1 cellular context compared by ENCODE assay signal in the genomic region with DNA sequence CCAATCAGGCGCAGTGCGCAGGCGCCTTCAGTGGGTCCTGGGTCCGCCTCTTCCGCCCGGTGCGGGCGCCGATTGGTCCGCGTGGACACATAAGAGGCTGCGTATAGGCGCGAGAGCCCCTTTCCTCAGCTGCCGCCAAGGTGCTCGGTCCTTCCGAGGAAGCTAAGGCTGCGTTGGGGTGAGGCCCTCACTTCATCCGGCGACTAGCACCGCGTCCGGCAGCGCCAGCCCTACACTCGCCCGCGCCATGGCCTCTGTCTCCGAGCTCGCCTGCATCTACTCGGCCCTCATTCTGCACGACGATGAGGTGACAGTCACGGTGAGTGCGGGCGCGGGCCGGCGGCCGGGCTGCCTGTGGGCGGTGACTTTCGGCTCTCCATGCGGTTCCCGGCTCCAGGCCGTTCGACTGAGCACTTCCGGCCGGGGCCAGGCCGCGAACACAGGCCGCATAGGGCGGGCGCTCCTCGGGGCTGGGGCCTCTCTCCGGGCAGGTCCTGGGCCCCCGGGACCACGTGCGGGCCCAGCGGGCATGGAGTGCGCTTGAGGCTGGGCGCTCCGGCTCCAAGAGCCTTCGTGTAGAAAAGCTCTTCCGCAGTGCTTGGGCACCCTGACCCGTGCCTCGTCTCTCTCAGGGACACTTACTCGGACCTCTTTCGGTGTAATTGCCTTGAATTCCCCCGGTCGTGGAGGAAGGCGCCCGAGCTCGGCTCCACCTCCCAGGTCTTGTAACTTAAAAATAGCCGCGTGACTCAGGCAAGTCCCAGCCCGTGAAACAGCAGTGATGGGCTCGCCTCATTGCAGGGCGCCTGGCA.
TF ChIP-seq lines count a peak whose summit lies in the region.

Gene RPLP1, plus strand, starts transcription at position 117 of the 812 bp plus-strand sequence. Its CDS starts 131 bp downstream, at position 248.

TF ChIP-seq in HepG2, 621 proteins besides CTCF, POLR2A, EP300 and RAD21 (continued from another document and continues in another):
- TF ChIP-seq, protein P1, sequence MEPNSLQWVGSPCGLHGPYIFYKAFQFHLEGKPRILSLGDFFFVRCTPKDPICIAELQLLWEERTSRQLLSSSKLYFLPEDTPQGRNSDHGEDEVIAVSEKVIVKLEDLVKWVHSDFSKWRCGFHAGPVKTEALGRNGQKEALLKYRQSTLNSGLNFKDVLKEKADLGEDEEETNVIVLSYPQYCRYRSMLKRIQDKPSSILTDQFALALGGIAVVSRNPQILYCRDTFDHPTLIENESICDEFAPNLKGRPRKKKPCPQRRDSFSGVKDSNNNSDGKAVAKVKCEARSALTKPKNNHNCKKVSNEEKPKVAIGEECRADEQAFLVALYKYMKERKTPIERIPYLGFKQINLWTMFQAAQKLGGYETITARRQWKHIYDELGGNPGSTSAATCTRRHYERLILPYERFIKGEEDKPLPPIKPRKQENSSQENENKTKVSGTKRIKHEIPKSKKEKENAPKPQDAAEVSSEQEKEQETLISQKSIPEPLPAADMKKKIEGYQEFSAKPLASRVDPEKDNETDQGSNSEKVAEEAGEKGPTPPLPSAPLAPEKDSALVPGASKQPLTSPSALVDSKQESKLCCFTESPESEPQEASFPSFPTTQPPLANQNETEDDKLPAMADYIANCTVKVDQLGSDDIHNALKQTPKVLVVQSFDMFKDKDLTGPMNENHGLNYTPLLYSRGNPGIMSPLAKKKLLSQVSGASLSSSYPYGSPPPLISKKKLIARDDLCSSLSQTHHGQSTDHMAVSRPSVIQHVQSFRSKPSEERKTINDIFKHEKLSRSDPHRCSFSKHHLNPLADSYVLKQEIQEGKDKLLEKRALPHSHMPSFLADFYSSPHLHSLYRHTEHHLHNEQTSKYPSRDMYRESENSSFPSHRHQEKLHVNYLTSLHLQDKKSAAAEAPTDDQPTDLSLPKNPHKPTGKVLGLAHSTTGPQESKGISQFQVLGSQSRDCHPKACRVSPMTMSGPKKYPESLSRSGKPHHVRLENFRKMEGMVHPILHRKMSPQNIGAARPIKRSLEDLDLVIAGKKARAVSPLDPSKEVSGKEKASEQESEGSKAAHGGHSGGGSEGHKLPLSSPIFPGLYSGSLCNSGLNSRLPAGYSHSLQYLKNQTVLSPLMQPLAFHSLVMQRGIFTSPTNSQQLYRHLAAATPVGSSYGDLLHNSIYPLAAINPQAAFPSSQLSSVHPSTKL (CRISPR knock-in tag; IDR thresholded peaks at IDR 0.05), result peak; percentile 47; the same call in 1 of the 2 replicates
- TF ChIP-seq TCF12 (IDR thresholded peaks at IDR 0.05), result no peak
- TF ChIP-seq TCF12 (CRISPR knock-in tag; IDR thresholded peaks at IDR 0.05), result peak; percentile 64; the same call in 1 of the 2 replicates
- TF ChIP-seq, protein P2, sequence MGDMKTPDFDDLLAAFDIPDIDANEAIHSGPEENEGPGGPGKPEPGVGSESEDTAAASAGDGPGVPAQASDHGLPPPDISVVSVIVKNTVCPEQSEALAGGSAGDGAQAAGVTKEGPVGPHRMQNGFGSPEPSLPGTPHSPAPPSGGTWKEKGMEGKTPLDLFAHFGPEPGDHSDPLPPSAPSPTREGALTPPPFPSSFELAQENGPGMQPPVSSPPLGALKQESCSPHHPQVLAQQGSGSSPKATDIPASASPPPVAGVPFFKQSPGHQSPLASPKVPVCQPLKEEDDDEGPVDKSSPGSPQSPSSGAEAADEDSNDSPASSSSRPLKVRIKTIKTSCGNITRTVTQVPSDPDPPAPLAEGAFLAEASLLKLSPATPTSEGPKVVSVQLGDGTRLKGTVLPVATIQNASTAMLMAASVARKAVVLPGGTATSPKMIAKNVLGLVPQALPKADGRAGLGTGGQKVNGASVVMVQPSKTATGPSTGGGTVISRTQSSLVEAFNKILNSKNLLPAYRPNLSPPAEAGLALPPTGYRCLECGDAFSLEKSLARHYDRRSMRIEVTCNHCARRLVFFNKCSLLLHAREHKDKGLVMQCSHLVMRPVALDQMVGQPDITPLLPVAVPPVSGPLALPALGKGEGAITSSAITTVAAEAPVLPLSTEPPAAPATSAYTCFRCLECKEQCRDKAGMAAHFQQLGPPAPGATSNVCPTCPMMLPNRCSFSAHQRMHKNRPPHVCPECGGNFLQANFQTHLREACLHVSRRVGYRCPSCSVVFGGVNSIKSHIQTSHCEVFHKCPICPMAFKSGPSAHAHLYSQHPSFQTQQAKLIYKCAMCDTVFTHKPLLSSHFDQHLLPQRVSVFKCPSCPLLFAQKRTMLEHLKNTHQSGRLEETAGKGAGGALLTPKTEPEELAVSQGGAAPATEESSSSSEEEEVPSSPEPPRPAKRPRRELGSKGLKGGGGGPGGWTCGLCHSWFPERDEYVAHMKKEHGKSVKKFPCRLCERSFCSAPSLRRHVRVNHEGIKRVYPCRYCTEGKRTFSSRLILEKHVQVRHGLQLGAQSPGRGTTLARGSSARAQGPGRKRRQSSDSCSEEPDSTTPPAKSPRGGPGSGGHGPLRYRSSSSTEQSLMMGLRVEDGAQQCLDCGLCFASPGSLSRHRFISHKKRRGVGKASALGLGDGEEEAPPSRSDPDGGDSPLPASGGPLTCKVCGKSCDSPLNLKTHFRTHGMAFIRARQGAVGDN (CRISPR knock-in tag; IDR thresholded peaks at IDR 0.05), result peak; percentile 92
- TF ChIP-seq ZNF512B (CRISPR knock-in tag; IDR thresholded peaks at IDR 0.05; ENCODE audit: borderline replicate concordance), result no peak
- TF ChIP-seq ZNF547 (CRISPR knock-in tag; IDR thresholded peaks at IDR 0.05), result peak; percentile 72; the same call in 1 of the 2 replicates
- no peak for TF ChIP-seq HOXA7 (CRISPR knock-in tag; IDR thresholded peaks at IDR 0.05)
- TF ChIP-seq MED1 (CRISPR knock-in tag; IDR thresholded peaks at IDR 0.05), result peak; percentile 83
- no peak for TF ChIP-seq GMEB2 (CRISPR knock-in tag; IDR thresholded peaks at IDR 0.05; ENCODE audit: low read depth)
- TF ChIP-seq TAF15 (IDR thresholded peaks at IDR 0.05; ENCODE audit: low read depth, low read length, poor library complexity, severe bottlenecking), result no peak
- TF ChIP-seq ERF (CRISPR knock-in tag; IDR thresholded peaks at IDR 0.05), result peak; percentile 88
- TF ChIP-seq, protein P3, sequence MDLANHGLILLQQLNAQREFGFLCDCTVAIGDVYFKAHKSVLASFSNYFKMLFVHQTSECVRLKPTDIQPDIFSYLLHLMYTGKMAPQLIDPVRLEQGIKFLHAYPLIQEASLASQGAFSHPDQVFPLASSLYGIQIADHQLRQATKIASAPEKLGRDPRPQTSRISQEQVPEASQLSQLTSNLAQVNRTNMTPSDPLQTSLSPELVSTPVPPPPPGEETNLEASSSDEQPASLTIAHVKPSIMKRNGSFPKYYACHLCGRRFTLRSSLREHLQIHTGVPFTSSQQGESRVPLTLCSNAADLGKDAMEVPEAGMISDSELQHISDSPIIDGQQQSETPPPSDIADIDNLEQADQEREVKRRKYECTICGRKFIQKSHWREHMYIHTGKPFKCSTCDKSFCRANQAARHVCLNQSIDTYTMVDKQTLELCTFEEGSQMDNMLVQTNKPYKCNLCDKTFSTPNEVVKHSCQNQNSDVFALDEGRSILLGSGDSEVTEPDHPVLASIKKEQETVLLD (CRISPR knock-in tag; IDR thresholded peaks at IDR 0.05; ENCODE audit: low read depth), result no peak
- peak; percentile 99 for TF ChIP-seq POLR2G (IDR thresholded peaks at IDR 0.05; ENCODE audit: low read depth, low read length)
- TF ChIP-seq ZNF543 (CRISPR knock-in tag; IDR thresholded peaks at IDR 0.05), result peak; percentile 61; the same call in 1 of the 2 replicates
- TF ChIP-seq ZNF800 (CRISPR knock-in tag; IDR thresholded peaks at IDR 0.05), result peak; percentile 82; the same call in 1 of the 2 replicates
- TF ChIP-seq ZNF224 (CRISPR knock-in tag; IDR thresholded peaks at IDR 0.05), result 0 out of 2 replicates have a peak, but pooled peaks have one; percentile 29
- peak; percentile 67; the same call in 1 of the 2 replicates for TF ChIP-seq POGZ (CRISPR knock-in tag; IDR thresholded peaks at IDR 0.05)
- peak; percentile 95 for TF ChIP-seq PHF8 (CRISPR knock-in tag; IDR thresholded peaks at IDR 0.05)
- TF ChIP-seq KLF9 (CRISPR knock-in tag; IDR thresholded peaks at IDR 0.05; ENCODE audit: low read depth), result no peak
- TF ChIP-seq ZFY (CRISPR knock-in tag; IDR thresholded peaks at IDR 0.05), result peak; percentile 99
- TF ChIP-seq ZFP37 (CRISPR knock-in tag; IDR thresholded peaks at IDR 0.05; ENCODE audit: borderline replicate concordance), result no peak
- TF ChIP-seq ZNF3 (CRISPR knock-in tag; IDR thresholded peaks at IDR 0.05), result no peak
- TF ChIP-seq, protein P4, sequence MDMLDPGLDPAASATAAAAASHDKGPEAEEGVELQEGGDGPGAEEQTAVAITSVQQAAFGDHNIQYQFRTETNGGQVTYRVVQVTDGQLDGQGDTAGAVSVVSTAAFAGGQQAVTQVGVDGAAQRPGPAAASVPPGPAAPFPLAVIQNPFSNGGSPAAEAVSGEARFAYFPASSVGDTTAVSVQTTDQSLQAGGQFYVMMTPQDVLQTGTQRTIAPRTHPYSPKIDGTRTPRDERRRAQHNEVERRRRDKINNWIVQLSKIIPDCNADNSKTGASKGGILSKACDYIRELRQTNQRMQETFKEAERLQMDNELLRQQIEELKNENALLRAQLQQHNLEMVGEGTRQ (IDR thresholded peaks at IDR 0.05; ENCODE audit: low read depth, low read length), result 0 out of 2 replicates have a peak, but pooled peaks have one; percentile 25
- TF ChIP-seq, protein P4 (CRISPR knock-in tag; IDR thresholded peaks at IDR 0.05; ENCODE audit: borderline replicate concordance), result no peak
- TF ChIP-seq ZSCAN22 (CRISPR knock-in tag; IDR thresholded peaks at IDR 0.05), result no peak
- TF ChIP-seq SRY (CRISPR knock-in tag; IDR thresholded peaks at IDR 0.05), result peak; percentile 41; the same call in 1 of the 2 replicates
- TF ChIP-seq, protein P5, sequence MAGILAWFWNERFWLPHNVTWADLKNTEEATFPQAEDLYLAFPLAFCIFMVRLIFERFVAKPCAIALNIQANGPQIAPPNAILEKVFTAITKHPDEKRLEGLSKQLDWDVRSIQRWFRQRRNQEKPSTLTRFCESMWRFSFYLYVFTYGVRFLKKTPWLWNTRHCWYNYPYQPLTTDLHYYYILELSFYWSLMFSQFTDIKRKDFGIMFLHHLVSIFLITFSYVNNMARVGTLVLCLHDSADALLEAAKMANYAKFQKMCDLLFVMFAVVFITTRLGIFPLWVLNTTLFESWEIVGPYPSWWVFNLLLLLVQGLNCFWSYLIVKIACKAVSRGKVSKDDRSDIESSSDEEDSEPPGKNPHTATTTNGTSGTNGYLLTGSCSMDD (CRISPR knock-in tag; IDR thresholded peaks at IDR 0.05), result no peak
- peak; percentile 97 for TF ChIP-seq KDM5B (CRISPR knock-in tag; IDR thresholded peaks at IDR 0.05; ENCODE audit: borderline replicate concordance)
- TF ChIP-seq PAX8 (CRISPR knock-in tag; IDR thresholded peaks at IDR 0.05; ENCODE audit: borderline replicate concordance), result no peak
- no peak for TF ChIP-seq CEBPB (IDR thresholded peaks at IDR 0.05; ENCODE audit: borderline replicate concordance, low read depth, low read length)
- TF ChIP-seq BRCA1 (CRISPR knock-in tag; IDR thresholded peaks at IDR 0.05), result peak; percentile 94
